ENCODE assay signal across 8 cellular contexts in genomic region chr3:170869645-170870593, GRCh38. TPM values are rescaled to one million over a fixed set of nuclear protein-coding genes. Genes with fewer than 3 reads are reported as not detected.
DNase-seq lines count a peak whose midpoint lies in the region; ATAC-seq, FAIRE-seq and TF ChIP-seq lines count a peak whose summit lies in the region.

Gene RPL22L1 (minus strand): TSS chr3:170870195. CDS start chr3:170870167, 28 bp downstream.

- H3K36me3 Mint-ChIP-seq in activated T-helper 2 cell treated with anti-CD3 and anti-CD28 coated beads, Interferon-gamma antibody, Interleukin-2, Interleukin-4, amounts not matched to agents 10 μg/mL and 5 μg/mL and 100 μg/mL, durations not matched to agents 14 hours and 24 hours and 36 hours (ENCODE audit: low read depth): peaks cover 48% of the 10 kb centered on the region

- peak; percentile 95 for ATAC-seq in omental fat pad (ENCODE audit: low FRiP score)

- H3K9me3 Mint-ChIP-seq in activated T-helper 2 cell treated with anti-CD3 and anti-CD28 coated beads, Interferon-gamma antibody, Interleukin-2, Interleukin-4, amounts not matched to agents 10 μg/mL and 5 μg/mL and 100 μg/mL, durations not matched to agents 14 hours and 24 hours and 36 hours: no peaks in the 10 kb centered on the region

- peak within 1 kb of the TSS; percentile 68 for H3K4me3 ChIP-seq in H7 (ENCODE audit: insufficient read depth, low read depth, low read length)
- peak within 1 kb of the TSS; percentile 95 for H3K4me3 ChIP-seq in thymus (ENCODE audit: low read length)

- peaks cover 7% of the 10 kb centered on the region for H3K4me1 ChIP-seq in thymus (ENCODE audit: control insufficient read depth, insufficient read depth, low read length)

- H3K4me3 Mint-ChIP-seq in activated T-helper 2 cell treated with anti-CD3 and anti-CD28 coated beads, Interferon-gamma antibody, Interleukin-2, Interleukin-4, amounts not matched to agents 10 μg/mL and 5 μg/mL and 100 μg/mL, durations not matched to agents 14 hours and 24 hours and 36 hours (ENCODE audit: low read depth): peak within 1 kb of the TSS; percentile 91

- FAIRE-seq in frontal cortex (lab: Jason Lieb, UNC): no peak

- no peak for TF ChIP-seq CTCF in omental fat pad (IDR thresholded peaks at IDR 0.05)

- H3K27me3 ChIP-seq in H7 (ENCODE audit: control insufficient read depth, insufficient read depth, low read length) (no peaks in the 10 kb centered on the region), thymus (ENCODE audit: control insufficient read depth, insufficient read depth) (no peaks in the 10 kb centered on the region)

- peak; percentile 99 for DNase-seq in ELR (ENCODE audit: low read depth)
- DNase-seq in H7: peak; percentile 79
- DNase-seq in NAMALWA (ENCODE audit: low spot score): peak; percentile 98
- peak; percentile 92 for DNase-seq in activated T-helper 2 cell treated with anti-CD3 and anti-CD28 coated beads, Interferon-gamma antibody, Interleukin-2, Interleukin-4, amounts not matched to agents 10 μg/mL and 5 μg/mL and 100 μg/mL, durations not matched to agents 14 hours and 24 hours and 36 hours (ENCODE audit: low spot score)
- peak; percentile 57 to 79 for DNase-seq in frontal cortex (ENCODE audit: low spot score in 2 of 2)
- DNase-seq in omental fat pad (ENCODE audit: low spot score): peak; percentile 77
- DNase-seq in OCI-M2 (lab: John Stamatoyannopoulos, UW; ENCODE audit: unreplicated experiment): no peak

- H3K36me3 ChIP-seq in H7 (replicated peaks; ENCODE audit: control insufficient read depth, insufficient read depth, low read length) (peaks cover 8% of the 10 kb centered on the region), thymus (ENCODE audit: control insufficient read depth, insufficient read depth) (peaks cover 15% of the 10 kb centered on the region)

- H3K9me3 ChIP-seq in thymus (ENCODE audit: control insufficient read depth): peaks cover 2% of the 10 kb centered on the region

- peak within 1 kb of the TSS; percentile 90 for H3K27ac ChIP-seq in thymus (ENCODE audit: low read depth)

- under 1% methylated on average over 59 of the region's 59 CpGs for WGBS in thymus

- intact Hi-C loops in activated T-helper 2 cell treated with anti-CD3 and anti-CD28 coated beads, Interferon-gamma antibody, Interleukin-2, Interleukin-4, amounts not matched to agents 10 μg/mL and 5 μg/mL and 100 μg/mL, durations not matched to agents 14 hours and 24 hours and 36 hours (cut with micrococcal nuclease): loop anchor here (1.0 to 5.0 kb wide), 4 partner anchors 12 to 1098 kb away; partner anchors contain the start of genes EIF5A2, MYNN and SKIL

- H3K27me3 Mint-ChIP-seq in activated T-helper 2 cell treated with anti-CD3 and anti-CD28 coated beads, Interferon-gamma antibody, Interleukin-2, Interleukin-4, amounts not matched to agents 10 μg/mL and 5 μg/mL and 100 μg/mL, durations not matched to agents 14 hours and 24 hours and 36 hours (ENCODE audit: low read depth): peaks cover 6% of the 10 kb centered on the region

- H3K4me1 Mint-ChIP-seq in activated T-helper 2 cell treated with anti-CD3 and anti-CD28 coated beads, Interferon-gamma antibody, Interleukin-2, Interleukin-4, amounts not matched to agents 10 μg/mL and 5 μg/mL and 100 μg/mL, durations not matched to agents 14 hours and 24 hours and 36 hours (ENCODE audit: low read depth): peaks cover 12% of the 10 kb centered on the region

- H3K27ac Mint-ChIP-seq in activated T-helper 2 cell treated with anti-CD3 and anti-CD28 coated beads, Interferon-gamma antibody, Interleukin-2, Interleukin-4, amounts not matched to agents 10 μg/mL and 5 μg/mL and 100 μg/mL, durations not matched to agents 14 hours and 24 hours and 36 hours: peak within 1 kb of the TSS; percentile 97

RNA-seq across cellular contexts. Expression of gene RPL22L1, which starts in this region (rescaled TPM):
- 46.7 and 64.9 TPM in 2 replicates for total RNA-seq in H7 (2014; rRNA removed; shearing (Covaris generic))
- total RNA-seq in activated T-helper 2 cell treated with anti-CD3 and anti-CD28 coated beads, Interferon-gamma antibody, Interleukin-2, Interleukin-4, amounts not matched to agents 10 μg/mL and 5 μg/mL and 100 μg/mL, durations not matched to agents 14 hours and 24 hours and 36 hours: 165 and 173 TPM in 2 replicates
- total RNA-seq in frontal cortex: 25.3 TPM
- 100 to 1,000 TPM in 1 of 4 donors, 10 to 100 TPM in 3; 84.2 to 108 (median 98.3) TPM for total RNA-seq in omental fat pad
- polyA plus RNA-seq in thymus: 245 TPM
